ENCODE assay signal across 8 cellular contexts in genomic region chr7:137934941-137935848, GRCh38.
DNase-seq lines count a peak whose midpoint lies in the region; ATAC-seq and TF ChIP-seq lines count a peak whose summit lies in the region.

No MANE protein-coding gene starts in this region.

- WGBS in esophagus squamous epithelium, 2 donors = 57 to 58% methylated on average over 7 of the region's 7 CpGs

- intact Hi-C loops in esophagus squamous epithelium (cut with DNase I) = no loop called here

- peak overlapping the region; percentile 35 to 84 (median 72) for H3K27ac ChIP-seq in esophagus squamous epithelium

- no peaks in the 10 kb centered on the region for H3K9me3 ChIP-seq in esophagus squamous epithelium

- H3K36me3 ChIP-seq in esophagus squamous epithelium = no peaks in the 10 kb centered on the region

- TF ChIP-seq CTCF in GM10248 (IDR thresholded peaks at IDR 0.05; ENCODE audit: control extremely low read depth, extremely low read depth, low read depth, missing control alignments) (no peak), esophagus squamous epithelium (IDR thresholded peaks at IDR 0.05) (no peak)

- peaks cover 26 to 76% (median 33%) of the 10 kb centered on the region in 3 donors for H3K4me1 ChIP-seq in esophagus squamous epithelium

- POLR2A ChIA-PET in GM10248 (lab: Yijun Ruan, JAX) = no interaction called here

- TF ChIP-seq POLR2A in esophagus squamous epithelium (IDR thresholded peaks at IDR 0.05) = no peak

- no peaks in the 10 kb centered on the region for H3K27me3 ChIP-seq in esophagus squamous epithelium

- CTCF ChIA-PET in GM10248 (lab: Yijun Ruan, JAX) = interaction anchor here (0.9 to 3.5 kb wide), 8 partner anchors 31 to 281 kb away, joined by 3 to 19 read pairs (median 4); partner anchors contain the start of gene CREB3L2

- H3K4me3 ChIP-seq in esophagus squamous epithelium = peak overlapping the region in 3 of 4 donors; percentile 10 to 15 (median 13)

- DNase-seq in GM10248 (ENCODE audit: extremely low spot score) = peak; percentile 54
- no peak for DNase-seq in esophagus squamous epithelium (lab: John Stamatoyannopoulos, UW)
- DNase-seq in medulla oblongata (ENCODE audit: extremely low spot score) = no peak
- DNase-seq in anterior cingulate cortex (lab: John Stamatoyannopoulos, UW) = no peak
- DNase-seq in GM03348 (ENCODE audit: low spot score) = no peak
- no peak for DNase-seq in GM19238 (ENCODE audit: insufficient read length, low spot score)

- ATAC-seq in GM21367 (IDR thresholded peaks at IDR 0.05; ENCODE audit: unreplicated experiment) (peak; percentile 74), HG03558 (IDR thresholded peaks at IDR 0.05; ENCODE audit: extremely low read depth, unreplicated experiment) (peak; percentile 83)
